21 cellular contexts compared by ENCODE assay signal in the genomic region with DNA sequence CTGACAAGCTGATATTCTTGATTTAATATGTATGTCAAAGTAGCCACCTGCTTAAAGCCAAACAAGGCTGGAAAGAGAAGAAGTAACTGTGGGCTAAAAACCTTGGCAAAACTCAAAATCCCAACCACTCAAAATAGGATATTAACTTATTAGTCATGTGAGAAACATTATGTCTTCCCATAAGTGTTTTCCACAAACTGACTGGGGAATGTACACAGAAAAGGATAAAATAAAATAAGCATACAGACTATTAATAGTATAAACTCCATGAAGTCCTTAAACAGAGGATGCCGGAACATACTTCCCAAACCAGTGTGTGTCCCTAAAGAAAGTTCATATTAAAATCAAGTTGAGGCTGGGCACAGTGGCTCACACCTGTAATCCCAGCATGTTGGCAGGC.
"Had no signal": no experiment of that assay in that cellular context is flagged by ENCODE, and none has a peak within 500 bp of the region (broad histone marks: within the 10 kb centered on the region; RNA-seq: fewer than 3 reads in every experiment).

No MANE protein-coding gene starts in this region.

- H3K27ac ChIP-seq: brain microvascular endothelial cell, heart right ventricle, lower lobe of right lung, neural progenitor cell, prostate gland, right atrium auricular region, vagina had no signal

- H3K4me3 Mint-ChIP-seq: activated T-helper 17 cell treated with anti-CD3 and anti-CD28 coated beads, Interleukin-2, amount 50 U/mL, for 72 hours; naive thymus-derived CD8-positive, alpha-beta T cell; neural progenitor cell; T-cell; T-helper 2 cell treated with Interferon-gamma antibody and Interleukin-4, amounts not matched to agents 5 μg/mL and 100 μg/mL, for 36 hours; type B pancreatic cell; WTC11 had no signal

- H3K27me3 Mint-ChIP-seq: type B pancreatic cell had no signal

- DNase-seq: activated T-cell treated with anti-CD3 and anti-CD28 coated beads, Interleukin-2, amount 50 U/mL, for 1 hour; aorta; brain microvascular endothelial cell; caudate nucleus; effector memory CD4-positive, alpha-beta T cell; heart right ventricle; kidney; lower lobe of right lung; naive thymus-derived CD8-positive, alpha-beta T cell; stimulated activated CD4-positive, alpha-beta T cell treated with anti-CD3 and anti-CD28 coated beads, Interleukin-1b, Interleukin-23, amount 100 ng/mL, for 48 hours; T-cell had no signal

- H3K27ac Mint-ChIP-seq: activated naive CD4-positive, alpha-beta T cell treated with anti-CD3 and anti-CD28 coated beads, Interleukin-2, amount 50 U/mL, for 72 hours; activated T-helper 17 cell treated with anti-CD3 and anti-CD28 coated beads, Interleukin-2, amount 50 U/mL, for 72 hours; naive thymus-derived CD8-positive, alpha-beta T cell; neural progenitor cell; T-cell; T-helper 2 cell treated with Interferon-gamma antibody and Interleukin-4, amounts not matched to agents 5 μg/mL and 100 μg/mL, for 36 hours; type B pancreatic cell; WTC11 had no signal

- H3K9ac ChIP-seq: neural progenitor cell had no signal

- H3K4me1 ChIP-seq: lower lobe of right lung, neural progenitor cell, prostate gland, right atrium auricular region, vagina had no signal

- H3K4me3 ChIP-seq: heart right ventricle, lower lobe of right lung, neural progenitor cell, prostate gland, right atrium auricular region, vagina had no signal

- H3K4me1 Mint-ChIP-seq: activated T-helper 17 cell treated with anti-CD3 and anti-CD28 coated beads, Interleukin-2, amount 50 U/mL, for 72 hours; naive thymus-derived CD8-positive, alpha-beta T cell; neural progenitor cell; T-cell had no signal

- H3K36me3 ChIP-seq: brain microvascular endothelial cell, heart right ventricle, lower lobe of right lung, neural progenitor cell, prostate gland, right atrium auricular region, vagina had no signal

- H3K9me3 ChIP-seq: prostate gland had no signal

- H3K27me3 ChIP-seq: brain microvascular endothelial cell, heart right ventricle, neural progenitor cell, right atrium auricular region, vagina had no signal

- H3K36me3 Mint-ChIP-seq: activated naive CD4-positive, alpha-beta T cell treated with anti-CD3 and anti-CD28 coated beads, Interleukin-2, amount 50 U/mL, for 72 hours; neural progenitor cell; T-cell; type B pancreatic cell had no signal

- ATAC-seq: activated naive CD4-positive, alpha-beta T cell treated with anti-CD3 and anti-CD28 coated beads, Interleukin-2, amount 50 U/mL, for 72 hours; activated T-helper 17 cell treated with anti-CD3 and anti-CD28 coated beads, Interleukin-2, amount 50 U/mL, for 72 hours; heart right ventricle; left lobe of liver; lower lobe of right lung; naive thymus-derived CD8-positive, alpha-beta T cell; T-cell; WTC11 had no signal
